In genomic region chr2:151905963-151906632, GRCh38 we compare ENCODE assay signal across 10 cellular contexts.
DNase-seq lines count a peak whose midpoint lies in the region; ATAC-seq, FAIRE-seq and TF ChIP-seq lines count a peak whose summit lies in the region.
"Had no signal": no experiment of that assay in that cellular context is flagged by ENCODE, and none has a peak within 500 bp of the region (broad histone marks: within the 10 kb centered on the region; RNA-seq: fewer than 3 reads in every experiment).

No MANE protein-coding gene starts in this region.

- no peaks in the 10 kb centered on the region for H4K20me1 ChIP-seq in Loucy (ENCODE audit: insufficient read depth, low read length, poor library complexity, severe bottlenecking)
- no peaks in the 10 kb centered on the region for H4K20me1 ChIP-seq in HepG2 (ENCODE audit: insufficient read depth, low read length)

- TF ChIP-seq CTCF in GM06990 (IDR thresholded peaks at IDR 0.05; ENCODE audit: insufficient read depth, low read length, poor library complexity, severe bottlenecking), result no peak
- no peak for TF ChIP-seq CTCF in Loucy (conservative IDR thresholded peaks at IDR 0.05; ENCODE audit: low read length)
- no peak for TF ChIP-seq CTCF in HepG2 (CRISPR knock-in tag; IDR thresholded peaks at IDR 0.05)
- TF ChIP-seq CTCF in suprapubic skin (IDR thresholded peaks at IDR 0.05), result no peak

- TF ChIP-seq RAD21 in HepG2 (CRISPR knock-in tag; IDR thresholded peaks at IDR 0.05), result no peak

- in situ Hi-C loops in HepG2 (cut with HindIII; ENCODE audit: extremely low pct_ligation_motif_present, low pct_unique_long_range_greater_than_20kb), result no loop called here

- intact Hi-C loops in HepG2 (cut with micrococcal nuclease; ENCODE audit: unreplicated experiment), result no loop called here
- intact Hi-C loops in activated CD4-positive, alpha-beta memory T cell treated with anti-CD3 and anti-CD28 coated beads for 36 hours (cut with micrococcal nuclease), result no loop called here

- H3K4me3 ChIP-seq in GM06990 (replicated peaks; ENCODE audit: low read depth, low read length), result no peak overlapping the region
- H3K4me3 ChIP-seq in Loucy (ENCODE audit: low read length, poor library complexity, severe bottlenecking), result no peak overlapping the region
- no peak overlapping the region for H3K4me3 ChIP-seq in HepG2 (replicated peaks in 1 of 3; ENCODE audit: insufficient read depth in 1 of 3, low read depth in 2 of 3, low read length in 3 of 3)
- no peak overlapping the region for H3K4me3 ChIP-seq in suprapubic skin

- no peak overlapping the region for H3K27ac Mint-ChIP-seq in activated CD4-positive, alpha-beta memory T cell treated with anti-CD3 and anti-CD28 coated beads for 36 hours

- H3K4me2 ChIP-seq in Loucy (ENCODE audit: low read depth, low read length, poor library complexity, severe bottlenecking) (no peak overlapping the region), HepG2 (ENCODE audit: low read depth, low read length) (no peak overlapping the region)

- POLR2A ChIA-PET in HepG2 (lab: Yijun Ruan, JAX), result no interaction called here
- POLR2A ChIA-PET in activated CD4-positive, alpha-beta memory T cell treated with anti-CD3 and anti-CD28 coated beads for 36 hours (lab: Charles Lee), result interaction anchor here (0.8 kb wide), 1 partner anchor 26 kb away, joined by 4 read pairs; no protein-coding TSS in a partner anchor

- H3K79me2 ChIP-seq in Loucy (ENCODE audit: insufficient read depth, low read length) (no peaks in the 10 kb centered on the region), HepG2 (ENCODE audit: insufficient read depth, low read length) (no peaks in the 10 kb centered on the region)

- TF ChIP-seq POLR2A in HepG2 (IDR thresholded peaks at IDR 0.05; ENCODE audit: insufficient read depth in 1 of 2, low read depth in 2 of 2, low read length in 2 of 2) (no peak), suprapubic skin (IDR thresholded peaks at IDR 0.05) (no peak)

- no peak overlapping the region for H3K9ac ChIP-seq in Loucy (ENCODE audit: low read depth, low read length, poor library complexity, severe bottlenecking)
- H3K9ac ChIP-seq in HepG2 (ENCODE audit: insufficient read depth, low read depth, low read length), result no peak overlapping the region

- DNase-seq in GM06990 (ENCODE audit: extremely low read depth, insufficient read length), result peak; percentile 19
- no peak for DNase-seq in HepG2 (ENCODE audit: low spot score)
- DNase-seq in SIG-M5 treated with dmso at 0.1 percent for 504 hours (lab: John Stamatoyannopoulos, UW; ENCODE audit: unreplicated experiment), result no peak
- no peak for DNase-seq in suprapubic skin (ENCODE audit: low spot score in 2 of 2)
- DNase-seq in activated CD4-positive, alpha-beta memory T cell treated with anti-CD3 and anti-CD28 coated beads for 36 hours, result no peak
- DNase-seq: EL; NK-92 treated with Interleukin-12 subunit alpha and Interleukin-12 subunit beta, amount 100 ng/mL, for 24 hours had no signal

- no peaks in the 10 kb centered on the region for H3K4me1 Mint-ChIP-seq in activated CD4-positive, alpha-beta memory T cell treated with anti-CD3 and anti-CD28 coated beads for 36 hours (ENCODE audit: low read depth)

- TF ChIP-seq EP300 in HepG2 (IDR thresholded peaks at IDR 0.05; ENCODE audit: low read depth in 2 of 2, low read length in 2 of 2) (no peak), HepG2 (CRISPR knock-in tag; IDR thresholded peaks at IDR 0.05; ENCODE audit: borderline replicate concordance) (no peak), suprapubic skin (IDR thresholded peaks at IDR 0.05) (no peak)

- H2AFZ ChIP-seq in Loucy (ENCODE audit: low read length) (0 out of 2 replicates have a peak overlapping the region, but pooled peaks have one; percentile 5), HepG2 (ENCODE audit: low read length) (no peak overlapping the region)

- FAIRE-seq in HepG2 (lab: Jason Lieb, UNC), result no peak

- H3K9me3 ChIP-seq in Loucy (ENCODE audit: insufficient read depth, low read depth, low read length) (no peaks in the 10 kb centered on the region), HepG2 (ENCODE audit: low read length) (no peaks in the 10 kb centered on the region), suprapubic skin (no peaks in the 10 kb centered on the region)

- peaks cover 4% of the 10 kb centered on the region for H3K27me3 Mint-ChIP-seq in activated CD4-positive, alpha-beta memory T cell treated with anti-CD3 and anti-CD28 coated beads for 36 hours

- H3K27me3 ChIP-seq in GM06990 (replicated peaks; ENCODE audit: control insufficient read depth, insufficient read depth, low read length) (no peaks in the 10 kb centered on the region), Loucy (ENCODE audit: insufficient read depth, low read length, poor library complexity, severe bottlenecking) (no peaks in the 10 kb centered on the region), HepG2 (ENCODE audit: control insufficient read depth in 1 of 2, insufficient read depth in 2 of 2, low read length in 2 of 2) (no peaks in the 10 kb centered on the region), suprapubic skin (no peaks in the 10 kb centered on the region)

- H3K4me1 ChIP-seq in Loucy (ENCODE audit: insufficient read depth, low read length, poor library complexity, severe bottlenecking) (peaks cover 8% of the 10 kb centered on the region), HepG2 (ENCODE audit: insufficient read depth, low read length) (no peaks in the 10 kb centered on the region), suprapubic skin (peaks cover 5% of the 10 kb centered on the region)

- H3K9me2 ChIP-seq in Loucy (replicated peaks; ENCODE audit: low read depth, low read length), result no peaks in the 10 kb centered on the region

- no peak overlapping the region for H3K4me3 Mint-ChIP-seq in activated CD4-positive, alpha-beta memory T cell treated with anti-CD3 and anti-CD28 coated beads for 36 hours

- CTCF ChIA-PET in HepG2 (lab: Yijun Ruan, JAX; ENCODE audit: low intra/inter-chr PET ratio, low total read pairs), result no interaction called here
- CTCF ChIA-PET in activated CD4-positive, alpha-beta memory T cell treated with anti-CD3 and anti-CD28 coated beads for 36 hours (lab: Charles Lee), result interaction anchor here (0.8 kb wide), 1 partner anchor 120 kb away, joined by 3 read pairs; no protein-coding TSS in a partner anchor

- ATAC-seq in GM19328 (IDR thresholded peaks at IDR 0.05; ENCODE audit: unreplicated experiment) (peak; percentile 77), HG02798 (IDR thresholded peaks at IDR 0.05; ENCODE audit: poor library complexity, unreplicated experiment) (peak; percentile 63), HepG2 (no peak)

- H3F3A ChIP-seq in Loucy (ENCODE audit: low read depth), result no peaks in the 10 kb centered on the region

- BruUV-seq in HepG2 (replicated peaks; lab: Mats Ljungman, UMichigan), result no TSS peak

- H3K36me3 ChIP-seq in GM06990 (ENCODE audit: control insufficient read depth, insufficient read depth, low read length) (no peaks in the 10 kb centered on the region), Loucy (ENCODE audit: insufficient read depth, low read length) (no peaks in the 10 kb centered on the region), HepG2 (replicated peaks in 1 of 2; ENCODE audit: control insufficient read depth in 1 of 2, insufficient read depth in 2 of 2, low read length in 2 of 2) (no peaks in the 10 kb centered on the region), suprapubic skin (no peaks in the 10 kb centered on the region)

- H3K36me3 Mint-ChIP-seq in activated CD4-positive, alpha-beta memory T cell treated with anti-CD3 and anti-CD28 coated beads for 36 hours, result no peaks in the 10 kb centered on the region

- H3K9me3 Mint-ChIP-seq in activated CD4-positive, alpha-beta memory T cell treated with anti-CD3 and anti-CD28 coated beads for 36 hours, result no peaks in the 10 kb centered on the region

- WGBS in HepG2 (ENCODE audit: low lambda C conversion rate), result 98% methylated on average over 2 of the region's 2 CpGs
- WGBS in suprapubic skin, result 79% methylated on average over 2 of the region's 2 CpGs

- H3K27ac ChIP-seq in HepG2 (ENCODE audit: extremely low read length, insufficient read depth, low read length) (no peak overlapping the region), suprapubic skin (no peak overlapping the region)

TF ChIP-seq in HepG2, 621 proteins besides CTCF, POLR2A, EP300 and RAD21:
- no peak for TF ChIP-seq MYNN (CRISPR knock-in tag; IDR thresholded peaks at IDR 0.05; ENCODE audit: low read depth)
- TF ChIP-seq ZBTB33 (CRISPR knock-in tag; IDR thresholded peaks at IDR 0.05), result no peak
- TF ChIP-seq SIX1 (CRISPR knock-in tag; IDR thresholded peaks at IDR 0.05; ENCODE audit: borderline replicate concordance), result no peak
- TF ChIP-seq KLF15 (CRISPR knock-in tag; IDR thresholded peaks at IDR 0.05; ENCODE audit: borderline replicate concordance), result no peak
- no peak for TF ChIP-seq ZSCAN21 (CRISPR knock-in tag; IDR thresholded peaks at IDR 0.05; ENCODE audit: borderline replicate concordance)
- no peak for TF ChIP-seq THAP7 (CRISPR knock-in tag; IDR thresholded peaks at IDR 0.05)
